8 cellular contexts compared by ENCODE assay signal in the genomic region with DNA sequence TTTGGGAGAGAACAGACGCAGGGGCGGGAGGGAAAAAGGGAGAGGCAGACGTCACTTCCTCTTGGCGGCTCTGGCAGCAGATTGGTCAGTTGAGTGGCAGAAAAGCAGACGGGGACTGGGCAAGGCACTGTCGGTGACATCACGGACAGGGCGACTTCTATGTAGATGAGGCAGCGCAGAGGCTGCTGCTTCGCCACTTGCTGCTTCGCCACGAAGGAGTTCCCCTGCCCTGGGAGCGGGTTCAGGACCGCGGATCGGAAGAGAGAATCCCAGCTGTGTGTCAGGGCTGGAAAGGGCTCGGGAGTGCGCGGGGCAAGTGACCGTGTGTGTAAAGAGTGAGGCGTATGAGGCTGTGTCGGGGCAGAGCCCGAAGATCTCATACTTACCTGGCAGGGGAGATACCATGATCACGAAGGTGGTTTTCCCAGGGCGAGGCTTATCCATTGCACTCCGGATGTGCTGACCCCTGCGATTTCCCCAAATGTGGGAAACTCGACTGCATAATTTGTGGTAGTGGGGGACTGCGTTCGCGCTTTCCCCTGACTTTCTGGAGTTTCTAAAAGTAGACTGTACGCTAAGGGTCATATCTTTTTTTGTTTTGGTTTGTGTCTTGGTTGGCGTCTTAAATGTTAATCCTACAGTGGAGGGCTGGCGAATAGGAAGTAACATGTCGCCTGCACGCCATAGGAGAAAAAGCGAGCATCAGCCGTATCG. TPM values are rescaled to one million over a fixed set of nuclear protein-coding genes. Genes with fewer than 3 reads are reported as not detected.
DNase-seq lines count a peak whose midpoint lies in the region; ATAC-seq and TF ChIP-seq lines count a peak whose summit lies in the region.
"Not testable (repeated sequence)": the region's sequence is repeated elsewhere in the genome, so short reads cannot be mapped to it uniquely, and the experiment has no call there.

Gene RNU1-2, plus strand, starts transcription at position 379 of the 714 bp plus-strand sequence.

- peak within 1 kb of the TSS; percentile 86 to 95 (median 90) for H3K27ac ChIP-seq in esophagus squamous epithelium

- not testable (repeated sequence) for H3K27me3 Mint-ChIP-seq in activated T-cell treated with anti-CD3 and anti-CD28 coated beads, Interleukin-2, amount 50 U/mL, for 72 hours (ENCODE audit: low read depth)

- peak; percentile 98 to 100 for ATAC-seq in activated T-cell treated with anti-CD3 and anti-CD28 coated beads, Interleukin-2, amount 50 U/mL, for 72 hours (replicated peaks in 1 of 2)

- intact Hi-C loops in esophagus squamous epithelium (cut with DNase I) = not testable (repeated sequence)

- peak within 1 kb of the TSS; percentile 95 for H3K27ac Mint-ChIP-seq in activated T-cell treated with anti-CD3 and anti-CD28 coated beads, Interleukin-2, amount 50 U/mL, for 72 hours

- not testable (repeated sequence) for H3K9me3 Mint-ChIP-seq in activated T-cell treated with anti-CD3 and anti-CD28 coated beads, Interleukin-2, amount 50 U/mL, for 72 hours

- peak within 1 kb of the TSS; percentile 38 for H3K4me3 ChIP-seq in LNCaP clone FGC (ENCODE audit: low read depth, low read length)
- H3K4me3 ChIP-seq in esophagus squamous epithelium = peak within 1 kb of the TSS in 3 of 4 donors; percentile 36 to 60 (median 36)

- DNase-seq in Daoy (ENCODE audit: low read depth) (peak; percentile 99), H4 (ENCODE audit: low spot score) (peak; percentile 99), LNCaP clone FGC (ENCODE audit: low read depth) (peak; percentile 95), RPMI7951 (ENCODE audit: low read depth) (peak; percentile 99), esophagus squamous epithelium (lab: John Stamatoyannopoulos, UW) (peak; percentile 40), myocyte (ENCODE audit: low read depth) (peak; percentile 94)
- peak; percentile 80 to 86 for DNase-seq in activated T-cell treated with anti-CD3 and anti-CD28 coated beads, Interleukin-2, amount 50 U/mL, for 72 hours
- DNase-seq in stimulated activated CD8-positive, alpha-beta memory T cell treated with anti-CD3 and anti-CD28 coated beads, Interleukin-7, amount 100 ng/mL, for 24 hours (ENCODE audit: low read depth) = peak; percentile 71

- peaks cover 0 to 26% (median 11%) of the 10 kb centered on the region in 3 donors for H3K4me1 ChIP-seq in esophagus squamous epithelium

- H3K4me1 Mint-ChIP-seq in activated T-cell treated with anti-CD3 and anti-CD28 coated beads, Interleukin-2, amount 50 U/mL, for 72 hours (ENCODE audit: low read depth) = peaks cover 32% of the 10 kb centered on the region

- peak in 2 of 4 donors; percentile 90 to 95 for TF ChIP-seq POLR2A in esophagus squamous epithelium (IDR thresholded peaks at IDR 0.05)

- H3K36me3 ChIP-seq in esophagus squamous epithelium = not testable (repeated sequence)

- H3K27me3 ChIP-seq in esophagus squamous epithelium = not testable (repeated sequence)

- TF ChIP-seq CTCF in LNCaP clone FGC (IDR thresholded peaks at IDR 0.05; ENCODE audit: control insufficient read depth, extremely low read depth, insufficient read depth) = not testable (repeated sequence)
- TF ChIP-seq CTCF in esophagus squamous epithelium (IDR thresholded peaks at IDR 0.05) = peak in 1 of 6 experiments; percentile 6

- peak within 1 kb of the TSS; percentile 49 to 62 for H3K4me3 Mint-ChIP-seq in activated T-cell treated with anti-CD3 and anti-CD28 coated beads, Interleukin-2, amount 50 U/mL, for 72 hours

- 0% methylated on average over 8 to 21 of the region's 39 CpGs for WGBS in esophagus squamous epithelium, 2 donors

- not testable (repeated sequence) for H3K9me3 ChIP-seq in esophagus squamous epithelium

- H3K36me3 Mint-ChIP-seq in activated T-cell treated with anti-CD3 and anti-CD28 coated beads, Interleukin-2, amount 50 U/mL, for 72 hours (ENCODE audit: insufficient read depth in 2 of 2) = not testable (repeated sequence)

RNA-seq across cellular contexts. Expression of gene RNU1-2, which starts in this region (rescaled TPM):
- 306 and 832 TPM in 2 replicates for total RNA-seq in Daoy (2014; rRNA removed; shearing (Covaris generic))
- not detected in 2 replicates for total RNA-seq in H4 (2014; rRNA removed; shearing (Covaris generic))
- total RNA-seq in RPMI7951 (2014; rRNA removed; shearing (Covaris generic)) = under 0.01 TPM in 1 of 2 replicates, not detected in the other
- total RNA-seq in activated T-cell treated with anti-CD3 and anti-CD28 coated beads, Interleukin-2, amount 50 U/mL, for 72 hours = 1,000 to 10,000 TPM; 1,100 to 1,278 TPM
- total RNA-seq in esophagus squamous epithelium (under 1 TPM; under 0.01 TPM), myocyte (not detected in 2 replicates)
- 10.5 TPM for polyA plus RNA-seq in myocyte (2012)

Comparison
In these comparisons a context has a peak if more than half of its experiments do, and no peak if none do; other contexts are left out.
1. Peak in every context shown above with its lines: DNase-seq, ATAC-seq, H3K4me3 ChIP-seq and H3K27ac ChIP-seq.
2. RNA of gene RNU1-2 (total RNA-seq): 1,100 to 1,278 TPM in activated T-cell treated with anti-CD3 and anti-CD28 coated beads, Interleukin-2, amount 50 U/mL, for 72 hours and 306 to 832 TPM in Daoy; not detected in H4, under 0.01 TPM in RPMI7951, under 0.01 TPM in esophagus squamous epithelium and not detected in myocyte; every median in the first group is over 100 times any median in the second.
3. Peak in DNase-seq in H4; RNA of the gene not detected or under 1 TPM.
4. Peak in DNase-seq in RPMI7951; RNA of the gene not detected or under 1 TPM.
5. Peak in DNase-seq, H3K4me3 ChIP-seq and H3K27ac ChIP-seq in esophagus squamous epithelium; RNA of the gene not detected or under 1 TPM.
6. DNase-seq: peak in every context shown above with its lines; median percentile 99 in Daoy; 99 in H4; 99 in RPMI7951; 95 in LNCaP clone FGC; 94 in myocyte; 83 in activated T-cell treated with anti-CD3 and anti-CD28 coated beads, Interleukin-2, amount 50 U/mL, for 72 hours; 71 in stimulated activated CD8-positive, alpha-beta memory T cell treated with anti-CD3 and anti-CD28 coated beads, Interleukin-7, amount 100 ng/mL, for 24 hours; 40 in esophagus squamous epithelium.